1 cellular context compared by ENCODE assay signal in the genomic region with DNA sequence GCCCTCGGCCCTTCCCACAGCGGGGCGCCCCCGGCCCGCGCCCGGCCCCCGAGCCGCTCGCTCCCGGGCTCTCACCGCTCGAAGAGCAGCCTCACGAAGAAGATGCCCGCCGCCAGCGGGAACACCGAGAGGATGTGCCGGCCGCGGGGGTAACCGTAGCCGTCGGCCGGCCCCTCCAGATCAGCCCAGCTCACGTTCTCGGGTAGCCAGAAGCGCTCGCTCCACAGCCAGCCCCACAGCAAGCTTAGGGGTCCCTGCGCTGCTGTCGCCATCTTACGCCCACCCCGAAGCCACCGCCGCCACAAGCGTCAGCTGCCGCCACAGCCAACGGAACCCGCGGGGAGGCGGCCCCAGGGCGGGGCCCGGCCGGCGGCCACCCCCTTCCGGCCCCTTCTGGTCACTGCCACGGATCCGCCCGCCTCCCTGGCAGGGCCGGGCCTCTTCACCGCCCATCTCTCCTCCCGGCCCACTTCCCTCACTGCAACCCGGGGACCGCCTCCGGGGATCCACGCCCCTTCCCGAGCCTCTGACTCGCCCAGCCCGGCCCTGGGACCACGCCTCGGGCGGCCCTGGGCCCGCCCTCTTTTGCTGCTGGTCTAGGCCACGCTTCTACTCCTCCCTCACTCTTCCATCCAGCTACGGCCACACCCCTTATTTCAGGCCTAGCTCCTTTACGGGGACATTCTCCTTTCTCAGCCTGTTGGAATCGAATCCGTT.
TF ChIP-seq lines count a peak whose summit lies in the region.

A gene with protein sequence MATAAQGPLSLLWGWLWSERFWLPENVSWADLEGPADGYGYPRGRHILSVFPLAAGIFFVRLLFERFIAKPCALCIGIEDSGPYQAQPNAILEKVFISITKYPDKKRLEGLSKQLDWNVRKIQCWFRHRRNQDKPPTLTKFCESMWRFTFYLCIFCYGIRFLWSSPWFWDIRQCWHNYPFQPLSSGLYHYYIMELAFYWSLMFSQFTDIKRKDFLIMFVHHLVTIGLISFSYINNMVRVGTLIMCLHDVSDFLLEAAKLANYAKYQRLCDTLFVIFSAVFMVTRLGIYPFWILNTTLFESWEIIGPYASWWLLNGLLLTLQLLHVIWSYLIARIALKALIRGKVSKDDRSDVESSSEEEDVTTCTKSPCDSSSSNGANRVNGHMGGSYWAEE (minus strand): TSS at position 344 of the 717 bp plus-strand sequence. CDS start 72 bp downstream, at position 272.

TF ChIP-seq in HepG2, 621 proteins besides CTCF, POLR2A, EP300 and RAD21 (continued from another document and continues in another):
- TF ChIP-seq, protein P1, sequence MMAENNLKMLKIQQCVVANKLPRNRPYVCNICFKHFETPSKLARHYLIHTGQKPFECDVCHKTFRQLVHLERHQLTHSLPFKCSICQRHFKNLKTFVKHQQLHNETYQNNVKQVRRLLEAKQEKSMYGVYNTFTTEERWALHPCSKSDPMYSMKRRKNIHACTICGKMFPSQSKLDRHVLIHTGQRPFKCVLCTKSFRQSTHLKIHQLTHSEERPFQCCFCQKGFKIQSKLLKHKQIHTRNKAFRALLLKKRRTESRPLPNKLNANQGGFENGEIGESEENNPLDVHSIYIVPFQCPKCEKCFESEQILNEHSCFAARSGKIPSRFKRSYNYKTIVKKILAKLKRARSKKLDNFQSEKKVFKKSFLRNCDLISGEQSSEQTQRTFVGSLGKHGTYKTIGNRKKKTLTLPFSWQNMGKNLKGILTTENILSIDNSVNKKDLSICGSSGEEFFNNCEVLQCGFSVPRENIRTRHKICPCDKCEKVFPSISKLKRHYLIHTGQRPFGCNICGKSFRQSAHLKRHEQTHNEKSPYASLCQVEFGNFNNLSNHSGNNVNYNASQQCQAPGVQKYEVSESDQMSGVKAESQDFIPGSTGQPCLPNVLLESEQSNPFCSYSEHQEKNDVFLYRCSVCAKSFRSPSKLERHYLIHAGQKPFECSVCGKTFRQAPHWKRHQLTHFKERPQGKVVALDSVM (CRISPR knock-in tag; IDR thresholded peaks at IDR 0.05), result 0 out of 2 replicates have a peak, but pooled peaks have one; percentile 1
- TF ChIP-seq SUZ12 (IDR thresholded peaks at IDR 0.05; ENCODE audit: low read depth, low read length) (no peak), IKZF1 (IDR thresholded peaks at IDR 0.05) (no peak), ZSCAN30 (CRISPR knock-in tag; IDR thresholded peaks at IDR 0.05) (no peak), SKI (IDR thresholded peaks at IDR 0.05; ENCODE audit: partially characterized antibody) (peak; percentile 22), KLF6 (CRISPR knock-in tag; IDR thresholded peaks at IDR 0.05) (0 out of 2 replicates have a peak, but pooled peaks have one; percentile 30), HES4 (CRISPR knock-in tag; IDR thresholded peaks at IDR 0.05; ENCODE audit: borderline replicate concordance) (no peak), KAT7 (CRISPR knock-in tag; IDR thresholded peaks at IDR 0.05; ENCODE audit: borderline replicate concordance) (peak; percentile 82; the same call in 1 of the 2 replicates), ELF3 (CRISPR knock-in tag; IDR thresholded peaks at IDR 0.05) (0 out of 2 replicates have a peak, but pooled peaks have one; percentile 41), CHD2 (IDR thresholded peaks at IDR 0.05; ENCODE audit: low read depth, low read length) (no peak), ZNF225 (CRISPR knock-in tag; IDR thresholded peaks at IDR 0.05) (no peak; the same call in 1 of the 2 replicates), NFE2 (CRISPR knock-in tag; IDR thresholded peaks at IDR 0.05) (no peak), RBAK (CRISPR knock-in tag; IDR thresholded peaks at IDR 0.05) (no peak), CBX1 (IDR thresholded peaks at IDR 0.05; ENCODE audit: low read depth) (no peak), ZBTB3 (CRISPR knock-in tag; IDR thresholded peaks at IDR 0.05; ENCODE audit: borderline replicate concordance, low read depth) (no peak), ZNF781 (CRISPR knock-in tag; IDR thresholded peaks at IDR 0.05; ENCODE audit: borderline replicate concordance, not compliant biosample characterization) (no peak), EED (CRISPR knock-in tag; IDR thresholded peaks at IDR 0.05) (no peak), CBFB (CRISPR knock-in tag; IDR thresholded peaks at IDR 0.05) (no peak; the same call in 1 of the 2 replicates), PHF5A (CRISPR knock-in tag; IDR thresholded peaks at IDR 0.05; ENCODE audit: low read depth, unreplicated experiment) (peak; percentile 32), SP140L (CRISPR knock-in tag; IDR thresholded peaks at IDR 0.05; ENCODE audit: borderline replicate concordance) (no peak), ONECUT2 (CRISPR knock-in tag; IDR thresholded peaks at IDR 0.05) (no peak), CC2D1A (CRISPR knock-in tag; IDR thresholded peaks at IDR 0.05) (no peak), MTA1 (CRISPR knock-in tag; IDR thresholded peaks at IDR 0.05; ENCODE audit: borderline replicate concordance) (no peak), ZNF549 (CRISPR knock-in tag; IDR thresholded peaks at IDR 0.05) (no peak), ELF1 (CRISPR knock-in tag; IDR thresholded peaks at IDR 0.05) (no peak), PCBP1 (IDR thresholded peaks at IDR 0.05; ENCODE audit: borderline replicate concordance, low read depth, low read length) (no peak), MIXL1 (CRISPR knock-in tag; IDR thresholded peaks at IDR 0.05) (no peak; the same call in 1 of the 2 replicates)
- TF ChIP-seq, protein P2, sequence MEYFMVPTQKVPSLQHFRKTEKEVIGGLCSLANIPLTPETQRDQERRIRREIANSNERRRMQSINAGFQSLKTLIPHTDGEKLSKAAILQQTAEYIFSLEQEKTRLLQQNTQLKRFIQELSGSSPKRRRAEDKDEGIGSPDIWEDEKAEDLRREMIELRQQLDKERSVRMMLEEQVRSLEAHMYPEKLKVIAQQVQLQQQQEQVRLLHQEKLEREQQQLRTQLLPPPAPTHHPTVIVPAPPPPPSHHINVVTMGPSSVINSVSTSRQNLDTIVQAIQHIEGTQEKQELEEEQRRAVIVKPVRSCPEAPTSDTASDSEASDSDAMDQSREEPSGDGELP (IDR thresholded peaks at IDR 0.05; ENCODE audit: borderline replicate concordance, low read depth), result peak; percentile 48; the same call in 1 of the 2 replicates
- TF ChIP-seq, protein P3, sequence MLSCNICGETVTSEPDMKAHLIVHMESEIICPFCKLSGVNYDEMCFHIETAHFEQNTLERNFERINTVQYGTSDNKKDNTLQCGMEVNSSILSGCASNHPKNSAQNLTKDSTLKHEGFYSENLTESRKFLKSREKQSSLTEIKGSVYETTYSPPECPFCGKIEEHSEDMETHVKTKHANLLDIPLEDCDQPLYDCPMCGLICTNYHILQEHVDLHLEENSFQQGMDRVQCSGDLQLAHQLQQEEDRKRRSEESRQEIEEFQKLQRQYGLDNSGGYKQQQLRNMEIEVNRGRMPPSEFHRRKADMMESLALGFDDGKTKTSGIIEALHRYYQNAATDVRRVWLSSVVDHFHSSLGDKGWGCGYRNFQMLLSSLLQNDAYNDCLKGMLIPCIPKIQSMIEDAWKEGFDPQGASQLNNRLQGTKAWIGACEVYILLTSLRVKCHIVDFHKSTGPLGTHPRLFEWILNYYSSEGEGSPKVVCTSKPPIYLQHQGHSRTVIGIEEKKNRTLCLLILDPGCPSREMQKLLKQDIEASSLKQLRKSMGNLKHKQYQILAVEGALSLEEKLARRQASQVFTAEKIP (CRISPR knock-in tag; IDR thresholded peaks at IDR 0.05; ENCODE audit: borderline replicate concordance), result no peak
- TF ChIP-seq, protein P4, sequence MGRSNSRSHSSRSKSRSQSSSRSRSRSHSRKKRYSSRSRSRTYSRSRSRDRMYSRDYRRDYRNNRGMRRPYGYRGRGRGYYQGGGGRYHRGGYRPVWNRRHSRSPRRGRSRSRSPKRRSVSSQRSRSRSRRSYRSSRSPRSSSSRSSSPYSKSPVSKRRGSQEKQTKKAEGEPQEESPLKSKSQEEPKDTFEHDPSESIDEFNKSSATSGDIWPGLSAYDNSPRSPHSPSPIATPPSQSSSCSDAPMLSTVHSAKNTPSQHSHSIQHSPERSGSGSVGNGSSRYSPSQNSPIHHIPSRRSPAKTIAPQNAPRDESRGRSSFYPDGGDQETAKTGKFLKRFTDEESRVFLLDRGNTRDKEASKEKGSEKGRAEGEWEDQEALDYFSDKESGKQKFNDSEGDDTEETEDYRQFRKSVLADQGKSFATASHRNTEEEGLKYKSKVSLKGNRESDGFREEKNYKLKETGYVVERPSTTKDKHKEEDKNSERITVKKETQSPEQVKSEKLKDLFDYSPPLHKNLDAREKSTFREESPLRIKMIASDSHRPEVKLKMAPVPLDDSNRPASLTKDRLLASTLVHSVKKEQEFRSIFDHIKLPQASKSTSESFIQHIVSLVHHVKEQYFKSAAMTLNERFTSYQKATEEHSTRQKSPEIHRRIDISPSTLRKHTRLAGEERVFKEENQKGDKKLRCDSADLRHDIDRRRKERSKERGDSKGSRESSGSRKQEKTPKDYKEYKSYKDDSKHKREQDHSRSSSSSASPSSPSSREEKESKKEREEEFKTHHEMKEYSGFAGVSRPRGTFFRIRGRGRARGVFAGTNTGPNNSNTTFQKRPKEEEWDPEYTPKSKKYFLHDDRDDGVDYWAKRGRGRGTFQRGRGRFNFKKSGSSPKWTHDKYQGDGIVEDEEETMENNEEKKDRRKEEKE (IDR thresholded peaks at IDR 0.05), result no peak
- TF ChIP-seq, protein P5, sequence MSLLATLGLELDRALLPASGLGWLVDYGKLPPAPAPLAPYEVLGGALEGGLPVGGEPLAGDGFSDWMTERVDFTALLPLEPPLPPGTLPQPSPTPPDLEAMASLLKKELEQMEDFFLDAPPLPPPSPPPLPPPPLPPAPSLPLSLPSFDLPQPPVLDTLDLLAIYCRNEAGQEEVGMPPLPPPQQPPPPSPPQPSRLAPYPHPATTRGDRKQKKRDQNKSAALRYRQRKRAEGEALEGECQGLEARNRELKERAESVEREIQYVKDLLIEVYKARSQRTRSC (CRISPR knock-in tag; IDR thresholded peaks at IDR 0.05; ENCODE audit: low read depth), result no peak
- TF ChIP-seq, protein P6, sequence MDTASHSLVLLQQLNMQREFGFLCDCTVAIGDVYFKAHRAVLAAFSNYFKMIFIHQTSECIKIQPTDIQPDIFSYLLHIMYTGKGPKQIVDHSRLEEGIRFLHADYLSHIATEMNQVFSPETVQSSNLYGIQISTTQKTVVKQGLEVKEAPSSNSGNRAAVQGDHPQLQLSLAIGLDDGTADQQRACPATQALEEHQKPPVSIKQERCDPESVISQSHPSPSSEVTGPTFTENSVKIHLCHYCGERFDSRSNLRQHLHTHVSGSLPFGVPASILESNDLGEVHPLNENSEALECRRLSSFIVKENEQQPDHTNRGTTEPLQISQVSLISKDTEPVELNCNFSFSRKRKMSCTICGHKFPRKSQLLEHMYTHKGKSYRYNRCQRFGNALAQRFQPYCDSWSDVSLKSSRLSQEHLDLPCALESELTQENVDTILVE (CRISPR knock-in tag; IDR thresholded peaks at IDR 0.05), result 0 out of 2 replicates have a peak, but pooled peaks have one; percentile 67
- TF ChIP-seq, protein P7, sequence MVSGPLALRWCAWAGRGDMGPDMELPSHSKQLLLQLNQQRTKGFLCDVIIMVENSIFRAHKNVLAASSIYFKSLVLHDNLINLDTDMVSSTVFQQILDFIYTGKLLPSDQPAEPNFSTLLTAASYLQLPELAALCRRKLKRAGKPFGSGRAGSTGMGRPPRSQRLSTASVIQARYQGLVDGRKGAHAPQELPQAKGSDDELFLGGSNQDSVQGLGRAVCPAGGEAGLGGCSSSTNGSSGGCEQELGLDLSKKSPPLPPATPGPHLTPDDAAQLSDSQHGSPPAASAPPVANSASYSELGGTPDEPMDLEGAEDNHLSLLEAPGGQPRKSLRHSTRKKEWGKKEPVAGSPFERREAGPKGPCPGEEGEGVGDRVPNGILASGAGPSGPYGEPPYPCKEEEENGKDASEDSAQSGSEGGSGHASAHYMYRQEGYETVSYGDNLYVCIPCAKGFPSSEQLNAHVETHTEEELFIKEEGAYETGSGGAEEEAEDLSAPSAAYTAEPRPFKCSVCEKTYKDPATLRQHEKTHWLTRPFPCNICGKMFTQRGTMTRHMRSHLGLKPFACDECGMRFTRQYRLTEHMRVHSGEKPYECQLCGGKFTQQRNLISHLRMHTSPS (CRISPR knock-in tag; IDR thresholded peaks at IDR 0.05; ENCODE audit: low read depth), result no peak
- TF ChIP-seq, protein P8, sequence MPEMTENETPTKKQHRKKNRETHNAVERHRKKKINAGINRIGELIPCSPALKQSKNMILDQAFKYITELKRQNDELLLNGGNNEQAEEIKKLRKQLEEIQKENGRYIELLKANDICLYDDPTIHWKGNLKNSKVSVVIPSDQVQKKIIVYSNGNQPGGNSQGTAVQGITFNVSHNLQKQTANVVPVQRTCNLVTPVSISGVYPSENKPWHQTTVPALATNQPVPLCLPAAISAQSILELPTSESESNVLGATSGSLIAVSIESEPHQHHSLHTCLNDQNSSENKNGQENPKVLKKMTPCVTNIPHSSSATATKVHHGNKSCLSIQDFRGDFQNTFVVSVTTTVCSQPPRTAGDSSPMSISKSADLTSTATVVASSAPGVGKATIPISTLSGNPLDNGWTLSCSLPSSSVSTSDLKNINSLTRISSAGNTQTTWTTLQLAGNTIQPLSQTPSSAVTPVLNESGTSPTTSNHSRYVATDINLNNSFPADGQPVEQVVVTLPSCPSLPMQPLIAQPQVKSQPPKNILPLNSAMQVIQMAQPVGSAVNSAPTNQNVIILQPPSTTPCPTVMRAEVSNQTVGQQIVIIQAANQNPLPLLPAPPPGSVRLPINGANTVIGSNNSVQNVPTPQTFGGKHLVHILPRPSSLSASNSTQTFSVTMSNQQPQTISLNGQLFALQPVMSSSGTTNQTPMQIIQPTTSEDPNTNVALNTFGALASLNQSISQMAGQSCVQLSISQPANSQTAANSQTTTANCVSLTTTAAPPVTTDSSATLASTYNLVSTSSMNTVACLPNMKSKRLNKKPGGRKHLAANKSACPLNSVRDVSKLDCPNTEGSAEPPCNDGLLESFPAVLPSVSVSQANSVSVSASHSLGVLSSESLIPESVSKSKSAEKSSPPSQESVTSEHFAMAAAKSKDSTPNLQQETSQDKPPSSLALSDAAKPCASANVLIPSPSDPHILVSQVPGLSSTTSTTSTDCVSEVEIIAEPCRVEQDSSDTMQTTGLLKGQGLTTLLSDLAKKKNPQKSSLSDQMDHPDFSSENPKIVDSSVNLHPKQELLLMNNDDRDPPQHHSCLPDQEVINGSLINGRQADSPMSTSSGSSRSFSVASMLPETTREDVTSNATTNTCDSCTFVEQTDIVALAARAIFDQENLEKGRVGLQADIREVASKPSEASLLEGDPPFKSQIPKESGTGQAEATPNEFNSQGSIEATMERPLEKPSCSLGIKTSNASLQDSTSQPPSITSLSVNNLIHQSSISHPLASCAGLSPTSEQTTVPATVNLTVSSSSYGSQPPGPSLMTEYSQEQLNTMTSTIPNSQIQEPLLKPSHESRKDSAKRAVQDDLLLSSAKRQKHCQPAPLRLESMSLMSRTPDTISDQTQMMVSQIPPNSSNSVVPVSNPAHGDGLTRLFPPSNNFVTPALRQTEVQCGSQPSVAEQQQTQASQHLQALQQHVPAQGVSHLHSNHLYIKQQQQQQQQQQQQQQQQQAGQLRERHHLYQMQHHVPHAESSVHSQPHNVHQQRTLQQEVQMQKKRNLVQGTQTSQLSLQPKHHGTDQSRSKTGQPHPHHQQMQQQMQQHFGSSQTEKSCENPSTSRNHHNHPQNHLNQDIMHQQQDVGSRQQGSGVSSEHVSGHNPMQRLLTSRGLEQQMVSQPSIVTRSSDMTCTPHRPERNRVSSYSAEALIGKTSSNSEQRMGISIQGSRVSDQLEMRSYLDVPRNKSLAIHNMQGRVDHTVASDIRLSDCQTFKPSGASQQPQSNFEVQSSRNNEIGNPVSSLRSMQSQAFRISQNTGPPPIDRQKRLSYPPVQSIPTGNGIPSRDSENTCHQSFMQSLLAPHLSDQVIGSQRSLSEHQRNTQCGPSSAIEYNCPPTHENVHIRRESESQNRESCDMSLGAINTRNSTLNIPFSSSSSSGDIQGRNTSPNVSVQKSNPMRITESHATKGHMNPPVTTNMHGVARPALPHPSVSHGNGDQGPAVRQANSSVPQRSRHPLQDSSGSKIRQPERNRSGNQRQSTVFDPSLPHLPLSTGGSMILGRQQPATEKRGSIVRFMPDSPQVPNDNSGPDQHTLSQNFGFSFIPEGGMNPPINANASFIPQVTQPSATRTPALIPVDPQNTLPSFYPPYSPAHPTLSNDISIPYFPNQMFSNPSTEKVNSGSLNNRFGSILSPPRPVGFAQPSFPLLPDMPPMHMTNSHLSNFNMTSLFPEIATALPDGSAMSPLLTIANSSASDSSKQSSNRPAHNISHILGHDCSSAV (CRISPR knock-in tag; IDR thresholded peaks at IDR 0.05; ENCODE audit: borderline replicate concordance), result no peak
